Comparison of ENCODE assay signal across 1 cellular context in the genomic region with DNA sequence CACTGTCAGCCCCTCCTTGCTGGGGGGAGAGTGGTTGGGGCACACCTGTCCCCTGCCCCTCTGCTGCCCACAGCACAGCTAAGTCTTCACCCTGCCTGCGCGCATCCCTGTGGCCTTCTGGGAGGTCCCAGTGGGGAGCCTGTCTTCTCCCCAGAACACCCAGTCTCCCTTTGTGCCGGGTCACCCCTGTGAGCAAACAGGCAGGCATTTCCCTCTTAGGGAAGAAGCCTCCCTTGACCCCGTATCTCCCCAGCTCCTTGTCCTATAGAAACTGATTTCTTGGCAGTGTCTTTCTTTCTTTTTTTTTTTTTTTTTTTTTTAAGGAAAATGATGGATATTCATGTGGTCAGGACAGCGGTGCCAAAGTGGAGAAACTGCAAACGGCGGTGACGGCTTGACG.
TF ChIP-seq lines count a peak whose summit lies in the region.

No MANE protein-coding gene starts in this region.

TF ChIP-seq in HepG2, 621 proteins besides CTCF, POLR2A, EP300 and RAD21:
- TF ChIP-seq, protein P1, sequence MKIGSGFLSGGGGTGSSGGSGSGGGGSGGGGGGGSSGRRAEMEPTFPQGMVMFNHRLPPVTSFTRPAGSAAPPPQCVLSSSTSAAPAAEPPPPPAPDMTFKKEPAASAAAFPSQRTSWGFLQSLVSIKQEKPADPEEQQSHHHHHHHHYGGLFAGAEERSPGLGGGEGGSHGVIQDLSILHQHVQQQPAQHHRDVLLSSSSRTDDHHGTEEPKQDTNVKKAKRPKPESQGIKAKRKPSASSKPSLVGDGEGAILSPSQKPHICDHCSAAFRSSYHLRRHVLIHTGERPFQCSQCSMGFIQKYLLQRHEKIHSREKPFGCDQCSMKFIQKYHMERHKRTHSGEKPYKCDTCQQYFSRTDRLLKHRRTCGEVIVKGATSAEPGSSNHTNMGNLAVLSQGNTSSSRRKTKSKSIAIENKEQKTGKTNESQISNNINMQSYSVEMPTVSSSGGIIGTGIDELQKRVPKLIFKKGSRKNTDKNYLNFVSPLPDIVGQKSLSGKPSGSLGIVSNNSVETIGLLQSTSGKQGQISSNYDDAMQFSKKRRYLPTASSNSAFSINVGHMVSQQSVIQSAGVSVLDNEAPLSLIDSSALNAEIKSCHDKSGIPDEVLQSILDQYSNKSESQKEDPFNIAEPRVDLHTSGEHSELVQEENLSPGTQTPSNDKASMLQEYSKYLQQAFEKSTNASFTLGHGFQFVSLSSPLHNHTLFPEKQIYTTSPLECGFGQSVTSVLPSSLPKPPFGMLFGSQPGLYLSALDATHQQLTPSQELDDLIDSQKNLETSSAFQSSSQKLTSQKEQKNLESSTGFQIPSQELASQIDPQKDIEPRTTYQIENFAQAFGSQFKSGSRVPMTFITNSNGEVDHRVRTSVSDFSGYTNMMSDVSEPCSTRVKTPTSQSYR (CRISPR knock-in tag; IDR thresholded peaks at IDR 0.05; ENCODE audit: borderline replicate concordance), result no peak
- TF ChIP-seq NPAS2 (CRISPR knock-in tag; IDR thresholded peaks at IDR 0.05; ENCODE audit: borderline replicate concordance), result no peak
- no peak for TF ChIP-seq TARDBP (CRISPR knock-in tag; IDR thresholded peaks at IDR 0.05)
- no peak for TF ChIP-seq NCOA5 (CRISPR knock-in tag; IDR thresholded peaks at IDR 0.05)
- TF ChIP-seq, protein P2, sequence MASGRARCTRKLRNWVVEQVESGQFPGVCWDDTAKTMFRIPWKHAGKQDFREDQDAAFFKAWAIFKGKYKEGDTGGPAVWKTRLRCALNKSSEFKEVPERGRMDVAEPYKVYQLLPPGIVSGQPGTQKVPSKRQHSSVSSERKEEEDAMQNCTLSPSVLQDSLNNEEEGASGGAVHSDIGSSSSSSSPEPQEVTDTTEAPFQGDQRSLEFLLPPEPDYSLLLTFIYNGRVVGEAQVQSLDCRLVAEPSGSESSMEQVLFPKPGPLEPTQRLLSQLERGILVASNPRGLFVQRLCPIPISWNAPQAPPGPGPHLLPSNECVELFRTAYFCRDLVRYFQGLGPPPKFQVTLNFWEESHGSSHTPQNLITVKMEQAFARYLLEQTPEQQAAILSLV (CRISPR knock-in tag; IDR thresholded peaks at IDR 0.05; ENCODE audit: borderline replicate concordance), result no peak
- no peak for TF ChIP-seq ZNF17 (CRISPR knock-in tag; IDR thresholded peaks at IDR 0.05)
- TF ChIP-seq ZNF709 (CRISPR knock-in tag; IDR thresholded peaks at IDR 0.05), result no peak
- TF ChIP-seq ZNF205 (CRISPR knock-in tag; IDR thresholded peaks at IDR 0.05), result no peak
- no peak for TF ChIP-seq ZFP36L1 (CRISPR knock-in tag; IDR thresholded peaks at IDR 0.05)
- no peak for TF ChIP-seq HOXD1 (CRISPR knock-in tag; IDR thresholded peaks at IDR 0.05)
- TF ChIP-seq ZBTB20 (CRISPR knock-in tag; IDR thresholded peaks at IDR 0.05; ENCODE audit: borderline replicate concordance, low read depth), result no peak
